In the genomic region with DNA sequence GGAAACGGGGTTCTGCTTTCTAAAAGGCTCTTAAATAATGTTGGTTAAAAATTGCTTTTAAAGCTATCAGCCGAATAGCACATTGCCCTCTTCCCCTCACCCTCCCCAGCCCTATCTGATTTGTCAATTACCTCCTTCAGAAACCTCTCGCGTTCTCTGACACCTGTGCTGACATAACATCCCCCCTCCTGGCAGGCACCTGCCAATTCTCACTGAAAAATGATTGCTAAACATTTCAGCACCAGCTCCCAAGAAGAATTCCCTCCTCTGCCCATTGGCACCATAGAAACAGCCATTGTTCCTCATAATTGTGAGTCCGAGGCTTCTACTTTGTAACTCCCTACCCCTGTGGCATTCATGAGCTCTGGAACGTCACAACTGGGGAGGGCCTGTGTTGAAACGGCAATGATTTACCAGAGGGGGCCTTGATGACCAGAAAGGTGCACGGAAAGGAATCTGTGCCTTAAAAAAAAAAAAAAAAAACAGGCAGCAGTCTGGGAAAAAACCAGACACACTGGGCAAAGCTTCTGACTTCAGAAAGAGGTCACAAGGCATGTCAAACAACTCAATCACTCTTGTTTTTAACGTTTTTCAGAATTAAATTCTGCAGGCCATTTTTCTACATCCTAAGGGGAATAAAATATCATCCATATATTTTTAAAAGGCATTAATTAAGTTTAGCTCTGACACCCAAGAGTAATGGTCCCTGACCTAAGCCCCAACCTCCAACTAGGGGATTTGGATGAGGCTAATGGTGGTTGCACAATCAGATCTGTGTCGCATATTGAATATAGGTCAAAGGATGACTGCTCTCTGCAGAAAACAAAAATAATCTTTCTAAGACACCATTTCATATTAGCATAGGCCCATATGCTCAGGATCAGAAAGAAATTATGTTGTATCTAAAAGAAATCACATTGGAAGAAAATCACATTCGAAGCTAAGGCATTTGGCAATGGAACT, we compare ENCODE assay signal across 17 cellular contexts. TPM values are rescaled to one million over a fixed set of nuclear protein-coding genes. Genes with fewer than 3 reads are reported as not detected.
A peak's percentile ranks its signal among the peaks of the same experiment; 100 is the strongest.
DNase-seq lines count a peak whose midpoint lies in the region; ATAC-seq, FAIRE-seq and TF ChIP-seq lines count a peak whose summit lies in the region.
"Had no signal": no experiment of that assay in that cellular context is flagged by ENCODE, and none has a peak within 500 bp of the region (broad histone marks: within the 10 kb centered on the region; RNA-seq: fewer than 3 reads in every experiment).

No MANE protein-coding gene starts in this region.

- no peak for FAIRE-seq in small intestine (lab: Jason Lieb, UNC)

- ATAC-seq in GM18870 (IDR thresholded peaks at IDR 0.05; ENCODE audit: unreplicated experiment): no peak
- ATAC-seq: esophagus mucosa had no signal

- 16 to 31% (median 18%) methylated on average over 11 of the region's 11 CpGs for WGBS in small intestine, 3 donors

- no peak overlapping the region for H3K4me3 ChIP-seq in small intestine (ENCODE audit: low read depth in 1 of 2, low read length in 2 of 2)
- H3K4me3 ChIP-seq: spleen had no signal

- no peaks in the 10 kb centered on the region for H3K9me3 ChIP-seq in small intestine (ENCODE audit: control insufficient read depth, low read depth)
- H3K9me3 ChIP-seq: ascending aorta, spleen had no signal

- H3K27me3 ChIP-seq in small intestine (ENCODE audit: control insufficient read depth in 2 of 2, insufficient read depth in 2 of 2, low read length in 2 of 2): no peaks in the 10 kb centered on the region
- H3K27me3 ChIP-seq: ascending aorta, spleen had no signal

- DNase-seq in MV-4-11 (lab: John Stamatoyannopoulos, UW) (peak; percentile 14), NCI-H774 (lab: John Stamatoyannopoulos, UW) (peak; percentile 72), kidney tubule cell (ENCODE audit: low spot score) (peak; percentile 75), small intestine (peak; percentile 25), GM10248 (ENCODE audit: extremely low spot score) (no peak), H4 (ENCODE audit: low spot score) (no peak)
- DNase-seq in stimulated activated CD8-positive, alpha-beta memory T cell treated with anti-CD3 and anti-CD28 coated beads, Interleukin-4, amount 100 ng/mL, for 48 hours: no peak
- DNase-seq: activated CD4-positive, alpha-beta T cell treated with anti-CD3 and anti-CD28 coated beads for 1 hour; activated CD8-positive, alpha-beta memory T cell treated with anti-CD3 and anti-CD28 coated beads, Interleukin-2, amount 50 U/mL, for 48 hours; NCI-H187; NK-92 treated with Interleukin-12 subunit alpha and Interleukin-12 subunit beta, amount 100 ng/mL, for 24 hours; spleen; stimulated activated naive B cell treated with anti-CD40 and anti-IgM and Interleukin-4, amounts not matched to agents 10 μg/mL and 1 μg/mL and 100 μg/mL, for 72 hours had no signal

- no peak for TF ChIP-seq CTCF in GM10248 (IDR thresholded peaks at IDR 0.05; ENCODE audit: control extremely low read depth, extremely low read depth, low read depth, missing control alignments)

- no peaks in the 10 kb centered on the region for H3K36me3 ChIP-seq in small intestine (ENCODE audit: control insufficient read depth in 2 of 2, insufficient read depth in 2 of 2, low read length in 2 of 2)
- H3K36me3 ChIP-seq: ascending aorta, spleen had no signal

- H3K4me1 ChIP-seq in small intestine (ENCODE audit: control insufficient read depth in 2 of 2, insufficient read depth in 1 of 2, low read depth in 1 of 2, low read length in 1 of 2): peaks cover 0 to 5% of the 10 kb centered on the region in 2 donors

- POLR2A ChIA-PET in GM10248 (lab: Yijun Ruan, JAX): no interaction called here

- CTCF ChIA-PET in GM10248 (lab: Yijun Ruan, JAX): interaction anchor here (0.9 to 2.1 kb wide), 5 partner anchors 10 to 1174 kb away, joined by 3 to 7 read pairs (median 5); no protein-coding TSS in a partner anchor

- H3K27ac ChIP-seq in small intestine (ENCODE audit: low read depth in 1 of 2, low read length in 1 of 2): no peak overlapping the region
- H3K27ac ChIP-seq: ascending aorta, spleen had no signal

RNA-seq across cellular contexts. Expression of a gene that starts 20.5 kb away (rescaled TPM):
- 1 to 10 TPM in 1 of 3 donors, under 1 TPM in 2; 0.22 to 2.4 (median 0.54) TPM for polyA plus RNA-seq in small intestine
- 65.1 and 70.2 TPM in 2 replicates for total RNA-seq in H4 (2014; rRNA removed; shearing (Covaris generic))
- total RNA-seq: LHCN-M2 had no signal

Comparison
In these comparisons a context has a peak if more than half of its experiments do, and no peak if none do; other contexts are left out.
1. DNase-seq: peak in MV-4-11 (single experiment), NCI-H774 (single experiment), kidney tubule cell (single experiment) and small intestine (single experiment); none in GM10248 (single experiment), stimulated activated CD8-positive, alpha-beta memory T cell treated with anti-CD3 and anti-CD28 coated beads, Interleukin-4, amount 100 ng/mL, for 48 hours (single experiment) and H4 (single experiment).